14 cellular contexts compared by ENCODE assay signal in genomic region chr7:45593877-45594276, GRCh38.
"Had no signal": no experiment of that assay in that cellular context is flagged by ENCODE, and none has a peak within 500 bp of the region (broad histone marks: within the 10 kb centered on the region; RNA-seq: fewer than 3 reads in every experiment).

No MANE protein-coding gene starts in this region.

- DNase-seq: activated CD4-positive, alpha-beta T cell treated with anti-CD3 and anti-CD28 coated beads for 1 hour; activated gamma-delta T cell treated with Interleukin-2 at 50 U/mL for 16 hours; activated T-cell treated with anti-CD3 and anti-CD28 coated beads, Interleukin-2, amount 50 U/mL, for 4 hours; gastrocnemius medialis; heart left ventricle; left lung; mammary epithelial cell; midbrain; stimulated activated naive CD8-positive, alpha-beta T cell treated with anti-CD3 and anti-CD28 coated beads, Interleukin-15, Interleukin-2, amounts not matched to agents 100 U/mL and 50 U/mL, for 24 hours; WERI-Rb-1 had no signal

- H3K36me3 ChIP-seq: gastrocnemius medialis, heart left ventricle, left lung, tibial nerve, WERI-Rb-1 had no signal

- H3K27ac Mint-ChIP-seq: activated naive CD8-positive, alpha-beta T cell had no signal

- H3K4me3 Mint-ChIP-seq: activated naive CD8-positive, alpha-beta T cell; activated T-cell treated with anti-CD3 and anti-CD28 coated beads, Interleukin-2, amount 50 U/mL, for 4 hours; nephron had no signal

- H3K27ac ChIP-seq: gastrocnemius medialis, heart left ventricle, left lung, SK-N-MC, tibial nerve, WERI-Rb-1 had no signal

- H3K4me3 ChIP-seq: gastrocnemius medialis, heart left ventricle, left lung, SK-N-MC, tibial nerve had no signal

- ATAC-seq: activated T-cell treated with anti-CD3 and anti-CD28 coated beads, Interleukin-2, amount 50 U/mL, for 4 hours; gastrocnemius medialis; heart left ventricle; left lung; stimulated activated naive CD8-positive, alpha-beta T cell treated with anti-CD3 and anti-CD28 coated beads, Interleukin-15, Interleukin-2, amounts not matched to agents 100 U/mL and 50 U/mL, for 24 hours had no signal

- H3K9me3 ChIP-seq: gastrocnemius medialis, heart left ventricle, left lung, tibial nerve had no signal

- H3K9me3 Mint-ChIP-seq: activated T-cell treated with anti-CD3 and anti-CD28 coated beads, Interleukin-2, amount 50 U/mL, for 4 hours; nephron had no signal

- H3K4me1 ChIP-seq: gastrocnemius medialis, left lung, tibial nerve had no signal

- H3K27me3 Mint-ChIP-seq: activated naive CD8-positive, alpha-beta T cell had no signal

- H3K36me3 Mint-ChIP-seq: activated naive CD8-positive, alpha-beta T cell had no signal

- H3K27me3 ChIP-seq: gastrocnemius medialis, heart left ventricle, left lung, tibial nerve had no signal
